ENCODE assay signal across 18 cellular contexts in the genomic region with DNA sequence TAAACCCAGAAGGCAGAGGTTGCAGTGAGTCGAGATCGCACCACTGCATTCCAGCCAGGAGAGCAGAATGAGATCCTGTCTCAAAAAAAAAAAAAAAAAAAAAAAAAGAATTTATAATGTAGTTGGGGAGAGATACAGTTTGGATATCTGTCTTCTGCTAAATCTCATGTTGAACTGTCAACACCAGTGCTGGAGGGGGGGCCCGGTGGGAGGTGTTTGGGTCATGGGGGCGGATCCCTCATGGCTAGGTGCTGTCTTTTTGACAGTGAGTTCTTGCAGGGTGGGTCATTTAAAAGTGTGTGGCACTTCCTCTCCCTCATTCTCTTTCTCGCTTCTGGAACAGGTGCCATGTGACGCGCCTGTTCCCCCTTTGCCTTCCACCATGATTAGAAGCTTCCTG.
"Had no signal": no experiment of that assay in that cellular context is flagged by ENCODE, and none has a peak within 500 bp of the region (broad histone marks: within the 10 kb centered on the region; RNA-seq: fewer than 3 reads in every experiment).

No MANE protein-coding gene starts in this region.

- H3K27me3 Mint-ChIP-seq: naive thymus-derived CD4-positive, alpha-beta T cell had no signal

- H3K9me3 Mint-ChIP-seq: immature natural killer cell, nephron progenitor cell had no signal

- H3K4me3 Mint-ChIP-seq: immature natural killer cell; naive thymus-derived CD4-positive, alpha-beta T cell; nephron progenitor cell had no signal

- ATAC-seq: esophagus mucosa; left colon; naive thymus-derived CD4-positive, alpha-beta T cell had no signal

- H3K27ac Mint-ChIP-seq: nephron progenitor cell had no signal

- DNase-seq: cortex of kidney; dorsolateral prefrontal cortex; effector CD8-positive, alpha-beta T cell; immature natural killer cell; kidney; left colon; mammary epithelial cell; naive thymus-derived CD4-positive, alpha-beta T cell; nephron progenitor cell; small intestine; stimulated activated CD4-positive, alpha-beta T cell treated with anti-CD3 and anti-CD28 coated beads, Interleukin-12 subunit alpha, Interleukin-12 subunit beta, amount 100 ng/mL, for 4 hours; stimulated activated naive CD4-positive, alpha-beta T cell; stomach; substantia nigra; transverse colon had no signal

- H3K27ac ChIP-seq: dorsolateral prefrontal cortex, parathyroid adenoma, stomach, thoracic aorta had no signal

- H3K9me3 ChIP-seq: stomach, thoracic aorta, transverse colon had no signal

- H3K4me3 ChIP-seq: dorsolateral prefrontal cortex, stomach, thoracic aorta, transverse colon had no signal

- H3K36me3 ChIP-seq: stomach, thoracic aorta, transverse colon had no signal

- H3K9ac ChIP-seq: parathyroid adenoma had no signal

- H3K27me3 ChIP-seq: dorsolateral prefrontal cortex, stomach, transverse colon had no signal

- H2AFZ ChIP-seq: parathyroid adenoma had no signal

- H3K4me1 ChIP-seq: parathyroid adenoma had no signal

- H3K36me3 Mint-ChIP-seq: immature natural killer cell had no signal
